Comparison of ENCODE assay signal across 16 cellular contexts in the genomic region with DNA sequence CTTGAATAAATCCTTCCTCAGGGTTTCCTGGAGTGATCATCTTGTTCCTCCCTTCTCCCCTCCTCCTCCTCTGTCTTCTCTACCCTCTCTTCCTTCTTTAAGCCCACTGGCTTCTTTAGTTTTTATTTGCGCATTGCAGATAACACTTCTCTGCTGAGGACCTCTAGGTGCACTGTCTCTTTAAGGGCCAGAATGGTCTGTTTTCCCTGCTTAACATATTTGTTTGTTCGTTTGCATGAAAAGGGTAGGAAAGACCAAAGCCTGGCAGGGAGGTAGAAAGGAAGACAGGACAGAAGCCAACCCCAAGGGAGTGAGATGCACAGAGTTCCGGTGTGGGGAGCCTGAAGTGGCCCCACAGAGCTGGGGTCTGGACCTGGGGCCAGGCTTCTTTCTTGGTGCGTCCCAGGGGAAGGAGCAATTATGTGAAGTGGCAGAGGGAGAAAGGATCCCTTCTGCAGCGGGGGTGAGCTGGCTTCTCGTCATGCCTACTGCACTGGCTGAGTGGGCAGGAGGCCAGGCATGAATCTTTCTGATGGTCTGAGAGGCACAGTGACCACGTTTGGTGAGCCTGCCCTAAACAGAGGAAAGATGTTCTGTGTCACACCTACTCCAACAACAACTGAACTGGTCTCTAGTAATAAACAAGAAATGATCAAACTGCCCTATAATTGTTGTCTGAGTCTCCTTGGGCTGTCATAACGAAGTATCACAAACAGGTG.
DNase-seq lines count a peak whose midpoint lies in the region; TF ChIP-seq lines count a peak whose summit lies in the region.
"Had no signal": no experiment of that assay in that cellular context is flagged by ENCODE, and none has a peak within 500 bp of the region (broad histone marks: within the 10 kb centered on the region; RNA-seq: fewer than 3 reads in every experiment).

No MANE protein-coding gene starts in this region.

- no peak for TF ChIP-seq CTCF in osteoblast (IDR thresholded peaks at IDR 0.05; ENCODE audit: extremely low read depth, low read depth, low read length)
- no peak for TF ChIP-seq CTCF in vagina (IDR thresholded peaks at IDR 0.05)

- no peaks in the 10 kb centered on the region for H4K20me1 ChIP-seq in osteoblast (ENCODE audit: insufficient read depth, low read length)

- H3K27me3 ChIP-seq in HUES48 (ENCODE audit: control insufficient read depth, insufficient read depth, low read length), result no peaks in the 10 kb centered on the region
- H3K27me3 ChIP-seq in iPS-20b (ENCODE audit: insufficient read depth, low read length), result no peaks in the 10 kb centered on the region
- H3K27me3 ChIP-seq in osteoblast (ENCODE audit: insufficient read depth, low read length), result peaks cover 39% of the 10 kb centered on the region
- no peaks in the 10 kb centered on the region for H3K27me3 ChIP-seq in vagina

- H3K9me3 ChIP-seq in HUES48 (ENCODE audit: control insufficient read depth, insufficient read depth, low read length) (no peaks in the 10 kb centered on the region), iPS-20b (ENCODE audit: insufficient read depth, low read depth, low read length) (peaks cover 6% of the 10 kb centered on the region; the same call in 1 of the 2 replicates), osteoblast (ENCODE audit: low read depth, low read length) (no peaks in the 10 kb centered on the region), vagina (no peaks in the 10 kb centered on the region)
- H3K9me3 ChIP-seq: BE2C, SJSA1 had no signal

- H3K79me2 ChIP-seq in osteoblast (ENCODE audit: insufficient read depth, low read length), result no peaks in the 10 kb centered on the region

- H3K4me3 ChIP-seq in HUES48 (ENCODE audit: low read depth, low read length) (no peak overlapping the region), iPS-20b (ENCODE audit: low read length) (no peak overlapping the region), osteoblast (ENCODE audit: insufficient read depth, low read length) (no peak overlapping the region), vagina (no peak overlapping the region)
- H3K4me3 ChIP-seq: SJSA1 had no signal

- H3K4me2 ChIP-seq in osteoblast (ENCODE audit: insufficient read depth, low read length), result peak overlapping the region; percentile 37

- peak overlapping the region; percentile 40 for H2AFZ ChIP-seq in osteoblast (ENCODE audit: low read length)

- H3K4me1 ChIP-seq in HUES48 (ENCODE audit: control insufficient read depth, insufficient read depth, low read length), result peaks cover 16% of the 10 kb centered on the region
- H3K4me1 ChIP-seq in iPS-20b (ENCODE audit: insufficient read depth, low read length), result peaks cover 10% of the 10 kb centered on the region; the same call in 1 of the 2 replicates
- peaks cover 3% of the 10 kb centered on the region for H3K4me1 ChIP-seq in osteoblast (ENCODE audit: insufficient read depth, low read length)
- peaks cover 7% of the 10 kb centered on the region for H3K4me1 ChIP-seq in vagina
- H3K4me1 ChIP-seq: BE2C, SJSA1 had no signal

- H3K27ac ChIP-seq in HUES48 (ENCODE audit: low read depth, low read length), result peak overlapping the region; percentile 43
- peak overlapping the region; percentile 6 for H3K27ac ChIP-seq in angular gyrus (ENCODE audit: low read depth, low read length)
- H3K27ac ChIP-seq in iPS-20b (ENCODE audit: low read length), result no peak overlapping the region
- H3K27ac ChIP-seq in osteoblast (ENCODE audit: low read depth, low read length), result no peak overlapping the region
- no peak overlapping the region for H3K27ac ChIP-seq in vagina
- H3K27ac ChIP-seq: SJSA1 had no signal

- intact Hi-C loops in vagina (cut with DNase I), result no loop called here

- H3K36me3 ChIP-seq in HUES48 (ENCODE audit: control insufficient read depth, insufficient read depth, low read length), result no peaks in the 10 kb centered on the region
- H3K36me3 ChIP-seq in iPS-20b (ENCODE audit: insufficient read depth, low read depth, low read length), result no peaks in the 10 kb centered on the region
- no peaks in the 10 kb centered on the region for H3K36me3 ChIP-seq in osteoblast (ENCODE audit: insufficient read depth, low read length)
- H3K36me3 ChIP-seq in vagina, result no peaks in the 10 kb centered on the region
- H3K36me3 ChIP-seq: BE2C, SJSA1 had no signal

- DNase-seq in osteoblast (ENCODE audit: insufficient read length, low spot score, missing footprints) (peak; percentile 63), NCI-H1930 (lab: John Stamatoyannopoulos, UW) (no peak), vagina (ENCODE audit: extremely low spot score in 2 of 2) (no peak), DMS153 (lab: John Stamatoyannopoulos, UW) (no peak)
- no peak for DNase-seq in activated naive CD4-positive, alpha-beta T cell (lab: John Stamatoyannopoulos, UW)
- DNase-seq: BE2C; CD8-positive, alpha-beta T cell; DMS79 treated with DMSO at 0.1 percent for 48 hours; HFFc6; IMR-90; NCI-H187; NCI-H446 treated with DMSO at 0.1 percent for 48 hours had no signal

- 0 out of 2 replicates have a peak overlapping the region, but pooled peaks have one; percentile 5 for H3K9ac ChIP-seq in HUES48 (ENCODE audit: low read depth, low read length)
- H3K9ac ChIP-seq in iPS-20b (ENCODE audit: low read depth, low read length), result 0 out of 2 replicates have a peak overlapping the region, but pooled peaks have one; percentile 11

- no peak for TF ChIP-seq POLR2A in vagina (IDR thresholded peaks at IDR 0.05)

Comparison
In these comparisons a context has a peak if more than half of its experiments do, and no peak if none do; other contexts are left out.
1. H3K27ac ChIP-seq: peak in HUES48 (single experiment) and angular gyrus (single experiment); none in iPS-20b (single experiment), osteoblast (single experiment) and vagina (single experiment).